Comparison of ENCODE assay signal across 16 cellular contexts in the genomic region with DNA sequence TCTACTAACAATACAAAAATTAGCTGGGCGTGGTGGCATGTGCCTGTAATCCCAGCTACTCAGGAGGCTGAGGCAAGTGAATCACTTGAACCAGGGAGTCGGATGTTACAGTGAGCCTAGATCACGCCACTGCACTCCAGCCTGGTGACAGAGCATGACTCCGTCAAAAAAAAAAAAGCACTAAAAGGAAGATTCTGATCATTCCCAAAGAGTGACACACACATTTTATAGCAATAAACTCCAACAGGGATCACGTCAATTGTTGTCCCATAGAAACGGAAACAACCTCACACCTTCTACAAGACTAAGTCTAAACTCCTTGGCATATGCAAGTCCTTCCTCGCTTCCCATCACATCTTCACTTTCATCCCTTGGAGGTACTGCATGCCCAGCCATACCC. TPM values are rescaled to one million over a fixed set of nuclear protein-coding genes. Genes with fewer than 3 reads are reported as not detected.
DNase-seq lines count a peak whose midpoint lies in the region; FAIRE-seq and TF ChIP-seq lines count a peak whose summit lies in the region.
"Not testable (repeated sequence)": the region's sequence is repeated elsewhere in the genome, so short reads cannot be mapped to it uniquely, and the experiment has no call there.
"Had no signal": no experiment of that assay in that cellular context is flagged by ENCODE, and none has a peak within 500 bp of the region (broad histone marks: within the 10 kb centered on the region; RNA-seq: fewer than 3 reads in every experiment).

No MANE protein-coding gene starts in this region.

- POLR2A ChIA-PET in MCF 10A (lab: Yijun Ruan, JAX), result interaction anchor here (0.8 kb wide), 1 partner anchor 104 kb away, joined by 3 read pairs; the partner anchor contains the start of gene KRTAP9-7

- not testable (repeated sequence) for H2BK5ac ChIP-seq in mesenchymal stem cell (ENCODE audit: low read depth, low read length, poor library complexity, severe bottlenecking)

- not testable (repeated sequence) for H3K27me3 ChIP-seq in SJSA1 (replicated peaks); mesenchymal stem cell (ENCODE audit: control insufficient read depth in 1 of 2, insufficient read depth in 1 of 2, low read length in 2 of 2)

- peak; percentile 68 for FAIRE-seq in urothelium cell line (lab: Jason Lieb, UNC)

- not testable (repeated sequence) for H2BK120ac ChIP-seq in mesenchymal stem cell (ENCODE audit: low read depth, low read length)

- not testable (repeated sequence) for H3K14ac ChIP-seq in mesenchymal stem cell (ENCODE audit: low read length in 2 of 2)

- not testable (repeated sequence) for H3K4me1 Mint-ChIP-seq in MCF 10A (ENCODE audit: insufficient read depth, unreplicated experiment)

- not testable (repeated sequence) for H3K9me3 ChIP-seq in SJSA1 (replicated peaks); mesenchymal stem cell (ENCODE audit: control insufficient read depth, low read length)

- intact Hi-C loops in MCF 10A (cut with micrococcal nuclease), result not testable (repeated sequence)

- BruUV-seq in MCF 10A (replicated peaks; lab: Mats Ljungman, UMichigan), result not testable (repeated sequence)

- H3K4me3 Mint-ChIP-seq in MCF 10A (ENCODE audit: unreplicated experiment), result not testable (repeated sequence)

- H3K9ac ChIP-seq in mesenchymal stem cell (ENCODE audit: low read length), result not testable (repeated sequence)

- peaks cover 11% of the 10 kb centered on the region for H3K27me3 Mint-ChIP-seq in MCF 10A (ENCODE audit: insufficient read depth, unreplicated experiment)

- H3K9me3 Mint-ChIP-seq in MCF 10A (ENCODE audit: unreplicated experiment), result not testable (repeated sequence)

- not testable (repeated sequence) for H3K27ac Mint-ChIP-seq in MCF 10A (ENCODE audit: low read depth, unreplicated experiment)

- peak overlapping the region; percentile 94 for H3K27ac ChIP-seq in SJSA1
- not testable (repeated sequence) for H3K27ac ChIP-seq in mesenchymal stem cell (ENCODE audit: low read length, poor library complexity, severe bottlenecking)

- H3K4me3 ChIP-seq in AG10803 (ENCODE audit: low read length); SJSA1; fibroblast of pulmonary artery (replicated peaks; ENCODE audit: low read depth, low read length); mesenchymal stem cell (ENCODE audit: insufficient read depth in 1 of 2, low read depth in 1 of 2, low read length in 2 of 2): not testable (repeated sequence)

- H3K4me1 ChIP-seq in SJSA1 (replicated peaks), result peaks cover 42% of the 10 kb centered on the region
- H3K4me1 ChIP-seq in mesenchymal stem cell (ENCODE audit: control insufficient read depth, insufficient read depth, low read depth, low read length), result not testable (repeated sequence)

- H4K8ac ChIP-seq in mesenchymal stem cell (ENCODE audit: low read length), result not testable (repeated sequence)

- H2BK15ac ChIP-seq in mesenchymal stem cell (ENCODE audit: low read depth, poor library complexity, severe bottlenecking), result not testable (repeated sequence)

- CTCF ChIA-PET in MCF 10A (lab: Yijun Ruan, JAX), result not testable (repeated sequence)

- not testable (repeated sequence) for H2BK12ac ChIP-seq in mesenchymal stem cell (ENCODE audit: low read length in 2 of 2)

- not testable (repeated sequence) for H3K4ac ChIP-seq in mesenchymal stem cell (ENCODE audit: low read depth in 1 of 2, low read length in 2 of 2)

- DNase-seq in AG10803 (ENCODE audit: low read depth) (peak; percentile 90), H4 (ENCODE audit: low spot score) (peak; percentile 50), LHCN-M2 (ENCODE audit: low read depth) (peak; percentile 77), SJSA1 (ENCODE audit: low read depth in 1 of 2, low spot score in 2 of 2) (peak; percentile 79 to 91), MCF 10A (ENCODE audit: unreplicated experiment) (peak; percentile 43), fibroblast of pulmonary artery (ENCODE audit: low read depth) (peak; percentile 32), mesenchymal stem cell (peak; percentile 90), urothelium cell line (ENCODE audit: low spot score) (peak; percentile 65)

- 25% methylated on average over 7 of the region's 7 CpGs for WGBS in mesenchymal stem cell

- not testable (repeated sequence) for H3K79me1 ChIP-seq in mesenchymal stem cell (replicated peaks; ENCODE audit: low read length, poor library complexity, severe bottlenecking)

- not testable (repeated sequence) for H3K23ac ChIP-seq in mesenchymal stem cell (ENCODE audit: low read length in 2 of 2)

- TF ChIP-seq CTCF in AG10803 (conservative IDR thresholded peaks at IDR 0.05; ENCODE audit: low read length); MCF 10A (IDR thresholded peaks at IDR 0.05; ENCODE audit: unreplicated experiment); fibroblast of pulmonary artery (IDR thresholded peaks at IDR 0.05; ENCODE audit: low read length, missing control alignments): not testable (repeated sequence)

- H3K36me3 ChIP-seq in SJSA1; mesenchymal stem cell (ENCODE audit: control insufficient read depth in 1 of 2, insufficient read depth in 2 of 2, low read depth in 1 of 2, low read length in 2 of 2): not testable (repeated sequence)

- H2AFZ ChIP-seq in mesenchymal stem cell (ENCODE audit: low read depth, low read length), result not testable (repeated sequence)

- not testable (repeated sequence) for H3K4me2 ChIP-seq in mesenchymal stem cell (ENCODE audit: low read length, poor library complexity, severe bottlenecking)

- not testable (repeated sequence) for H3K36me3 Mint-ChIP-seq in MCF 10A (ENCODE audit: insufficient read depth, unreplicated experiment)

- not testable (repeated sequence) for H4K91ac ChIP-seq in mesenchymal stem cell (ENCODE audit: low read length)

- H2AK5ac ChIP-seq in mesenchymal stem cell (ENCODE audit: low read length, severe bottlenecking), result not testable (repeated sequence)

- H3K18ac ChIP-seq in mesenchymal stem cell (ENCODE audit: low read depth in 1 of 2, low read length in 2 of 2), result not testable (repeated sequence)

RNA-seq across cellular contexts. Expression of gene KRT34, which starts 2.0 kb away (rescaled TPM):
- 0.12 and 0.21 TPM in 2 replicates for total RNA-seq in H4 (2014; rRNA removed; shearing (Covaris generic))
- 0.29 and 1.0 TPM in 2 replicates for total RNA-seq in LHCN-M2 (2014; rRNA removed)
- polyA plus RNA-seq in LHCN-M2 (2012), result 3.1 TPM
- total RNA-seq in SJSA1 (2014; rRNA removed; shearing (Covaris generic)), result 0.84 and 1.6 TPM in 2 replicates
- 0.40 and 0.42 TPM in 2 replicates for total RNA-seq in MCF 10A (2022)
- polyA plus RNA-seq in mesenchymal stem cell (2013, experiment 1 of 2), result 0.43 TPM
- polyA plus RNA-seq in mesenchymal stem cell (2013, experiment 2 of 2), result 0.42 TPM
- total RNA-seq: activated CD4-positive, alpha-beta T cell treated with anti-CD3 and anti-CD28 coated beads, Interleukin-2, amount 10 ng/mL, durations not matched to agents 7 days and 5 days; adrenal gland; cardiac septum; gastrocnemius medialis; H1; HepG2 had no signal
- polyA plus RNA-seq: adrenal gland, H1, HepG2 had no signal

RNA-seq across cellular contexts. Expression of gene KRT33B, which starts 10.5 kb away (rescaled TPM):
- not detected in 2 replicates for total RNA-seq in H4 (2014; rRNA removed; shearing (Covaris generic))
- total RNA-seq in LHCN-M2 (2014; rRNA removed) (not detected in 2 replicates), MCF 10A (2022) (not detected in 2 replicates)
- 0.17 TPM for polyA plus RNA-seq in LHCN-M2 (2012)
- total RNA-seq in SJSA1 (2014; rRNA removed; shearing (Covaris generic)), result 0.21 and 0.72 TPM in 2 replicates
- polyA plus RNA-seq in mesenchymal stem cell (2013, experiment 1 of 2), result not detected
- polyA plus RNA-seq in mesenchymal stem cell (2013, experiment 2 of 2), result not detected
- total RNA-seq: activated CD4-positive, alpha-beta T cell treated with anti-CD3 and anti-CD28 coated beads, Interleukin-2, amount 10 ng/mL, durations not matched to agents 7 days and 5 days; adrenal gland; cardiac septum; gastrocnemius medialis; H1; HepG2; mononuclear cell had no signal
- polyA plus RNA-seq: adrenal gland, H1, HepG2 had no signal

RNA-seq across cellular contexts. Expression of gene KRT31, which starts 17.3 kb away (rescaled TPM):
- not detected in 2 replicates for total RNA-seq in H4 (2014; rRNA removed; shearing (Covaris generic))
- total RNA-seq in LHCN-M2 (2014; rRNA removed) (not detected in 2 replicates), MCF 10A (2022) (not detected in 2 replicates)
- 0.04 TPM for polyA plus RNA-seq in LHCN-M2 (2012)
- total RNA-seq in SJSA1 (2014; rRNA removed; shearing (Covaris generic)), result not detected in 2 replicates
- not detected for polyA plus RNA-seq in mesenchymal stem cell (2013, experiment 1 of 2)
- not detected for polyA plus RNA-seq in mesenchymal stem cell (2013, experiment 2 of 2)
- total RNA-seq: activated CD4-positive, alpha-beta T cell treated with anti-CD3 and anti-CD28 coated beads, Interleukin-2, amount 10 ng/mL, durations not matched to agents 7 days and 5 days; adrenal gland; cardiac septum; H1; HepG2; mononuclear cell had no signal
- polyA plus RNA-seq: adrenal gland, H1 had no signal

RNA-seq across cellular contexts. Expression of gene KRT33A, which starts 29.5 kb away (rescaled TPM):
- not detected in 2 replicates for total RNA-seq in H4 (2014; rRNA removed; shearing (Covaris generic))
- total RNA-seq in LHCN-M2 (2014; rRNA removed) (not detected in 2 replicates), MCF 10A (2022) (not detected in 2 replicates)
- polyA plus RNA-seq in LHCN-M2 (2012), result not detected
- not detected in 2 replicates for total RNA-seq in SJSA1 (2014; rRNA removed; shearing (Covaris generic))
- polyA plus RNA-seq in mesenchymal stem cell (2013, experiment 1 of 2), result not detected
- polyA plus RNA-seq in mesenchymal stem cell (2013, experiment 2 of 2), result not detected
- total RNA-seq: activated CD4-positive, alpha-beta T cell treated with anti-CD3 and anti-CD28 coated beads, Interleukin-2, amount 10 ng/mL, durations not matched to agents 7 days and 5 days; adrenal gland; cardiac septum; gastrocnemius medialis; H1; HepG2; mononuclear cell had no signal
- polyA plus RNA-seq: adrenal gland, H1, HepG2 had no signal

RNA-seq across cellular contexts. Expression of gene KRT37, which starts 44.3 kb away (rescaled TPM):
- not detected in 2 replicates for total RNA-seq in H4 (2014; rRNA removed; shearing (Covaris generic))
- not detected in 2 replicates for total RNA-seq in LHCN-M2 (2014; rRNA removed)
- polyA plus RNA-seq in LHCN-M2 (2012), result not detected
- not detected in 2 replicates for total RNA-seq in SJSA1 (2014; rRNA removed; shearing (Covaris generic))
- not detected in 2 replicates for total RNA-seq in MCF 10A (2022)
- not detected for polyA plus RNA-seq in mesenchymal stem cell (2013, experiment 1 of 2)
- polyA plus RNA-seq in mesenchymal stem cell (2013, experiment 2 of 2), result not detected
- total RNA-seq: activated CD4-positive, alpha-beta T cell treated with anti-CD3 and anti-CD28 coated beads, Interleukin-2, amount 10 ng/mL, durations not matched to agents 7 days and 5 days; adrenal gland; cardiac septum; gastrocnemius medialis; H1; HepG2; lower leg skin; mononuclear cell had no signal
- polyA plus RNA-seq: adrenal gland, H1 had no signal

Comparison
In these comparisons a context has a peak if more than half of its experiments do, and no peak if none do; other contexts are left out.
1. DNase-seq: peak in every context shown above with its lines; median percentile 90 in AG10803; 90 in mesenchymal stem cell; 85 in SJSA1; 77 in LHCN-M2; 65 in urothelium cell line; 50 in H4; 43 in MCF 10A; 32 in fibroblast of pulmonary artery.